ENCODE assay signal across 9 cellular contexts in the genomic region with DNA sequence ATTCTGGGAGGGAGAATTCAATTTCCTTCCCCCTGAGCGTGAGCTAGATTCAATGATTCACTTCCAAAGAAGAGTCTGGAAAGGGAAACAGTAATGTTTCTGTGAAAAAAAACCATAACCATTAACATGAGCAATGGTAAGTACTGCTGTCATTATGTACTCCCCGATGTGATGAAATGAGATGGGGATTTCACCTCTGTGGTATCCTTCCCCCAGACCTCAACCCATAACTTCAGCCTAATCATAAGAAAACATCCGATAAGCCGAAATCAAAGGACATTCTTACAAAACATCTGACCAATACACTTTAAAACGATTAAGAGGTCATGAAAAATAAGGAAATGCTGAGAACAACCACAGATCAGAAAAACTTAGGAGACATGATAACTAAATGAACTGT. TPM values are rescaled to one million over a fixed set of nuclear protein-coding genes. Genes with fewer than 3 reads are reported as not detected.
DNase-seq lines count a peak whose midpoint lies in the region; ATAC-seq, FAIRE-seq and TF ChIP-seq lines count a peak whose summit lies in the region.
"Had no signal": no experiment of that assay in that cellular context is flagged by ENCODE, and none has a peak within 500 bp of the region (broad histone marks: within the 10 kb centered on the region; RNA-seq: fewer than 3 reads in every experiment).

No MANE protein-coding gene starts in this region.

- H3K9ac ChIP-seq in GM23248: no peak overlapping the region
- H3K9ac ChIP-seq in mesenchymal stem cell (ENCODE audit: low read length): peak overlapping the region; percentile 63

- peaks cover 4% of the 10 kb centered on the region; the same call in 1 of the 2 replicates for H3K9me3 Mint-ChIP-seq in WTC11
- H3K9me3 Mint-ChIP-seq: stimulated activated memory B cell treated with anti-CD40 and anti-IgM and Interleukin-4, amounts not matched to agents 10 μg/mL and 1 μg/mL and 100 μg/mL, for 72 hours had no signal

- CTCF ChIA-PET in WTC11 (lab: Charles Lee): interaction anchor here (0.8 to 2.9 kb wide), 19 partner anchors 11 to 714 kb away, joined by 3 to 18 read pairs (median 4); no protein-coding TSS in a partner anchor

- H3K4me1 Mint-ChIP-seq in WTC11: peaks cover 28% of the 10 kb centered on the region

- H3K18ac ChIP-seq in mesenchymal stem cell (ENCODE audit: low read depth in 1 of 2, low read length in 2 of 2): no peak overlapping the region

- in situ Hi-C loops in GM23248 (cut with MboI): no loop called here

- no peak for TF ChIP-seq CTCF in WTC11 (IDR thresholded peaks at IDR 0.05)

- H2AFZ ChIP-seq in GM23248 (peak overlapping the region; percentile 74), mesenchymal stem cell (ENCODE audit: low read depth, low read length) (no peak overlapping the region)

- POLR2A ChIA-PET in WTC11 (lab: Charles Lee): interaction anchor here (0.5 kb wide), 1 partner anchor 12 kb away, joined by 5 read pairs; no protein-coding TSS in a partner anchor

- H3K36me3 Mint-ChIP-seq in WTC11: no peaks in the 10 kb centered on the region
- H3K36me3 Mint-ChIP-seq: stimulated activated memory B cell treated with anti-CD40 and anti-IgM and Interleukin-4, amounts not matched to agents 10 μg/mL and 1 μg/mL and 100 μg/mL, for 72 hours had no signal

- no peaks in the 10 kb centered on the region for H3K9me2 ChIP-seq in GM23248 (ENCODE audit: insufficient read depth)

- H3K27ac Mint-ChIP-seq in WTC11: peak overlapping the region; percentile 47; the same call in 1 of the 2 replicates
- H3K27ac Mint-ChIP-seq: stimulated activated memory B cell treated with anti-CD40 and anti-IgM and Interleukin-4, amounts not matched to agents 10 μg/mL and 1 μg/mL and 100 μg/mL, for 72 hours had no signal

- H3K27me3 Mint-ChIP-seq in WTC11 (ENCODE audit: low read depth): no peaks in the 10 kb centered on the region
- H3K27me3 Mint-ChIP-seq: stimulated activated memory B cell treated with anti-CD40 and anti-IgM and Interleukin-4, amounts not matched to agents 10 μg/mL and 1 μg/mL and 100 μg/mL, for 72 hours had no signal

- no peak overlapping the region for H2AK5ac ChIP-seq in mesenchymal stem cell (ENCODE audit: low read length, severe bottlenecking)

- H3K4me2 ChIP-seq in GM23248 (ENCODE audit: unreplicated experiment) (peak overlapping the region; percentile 41), mesenchymal stem cell (ENCODE audit: low read length, poor library complexity, severe bottlenecking) (no peak overlapping the region)

- H3K4ac ChIP-seq in mesenchymal stem cell (ENCODE audit: low read depth in 1 of 2, low read length in 2 of 2): no peak overlapping the region

- no peaks in the 10 kb centered on the region for H4K20me1 ChIP-seq in GM23248 (ENCODE audit: insufficient read depth)

- 83 to 86% methylated on average over 5 of the region's 5 CpGs for WGBS in GM23248 (ENCODE audit: low coverage in 1 of 2, low lambda C conversion rate in 2 of 2, missing lambda C conversion rate in 2 of 2), 2 experiments
- 98% methylated on average over 4 of the region's 5 CpGs for WGBS in mesenchymal stem cell

- peaks cover 22% of the 10 kb centered on the region for H3K79me1 ChIP-seq in mesenchymal stem cell (replicated peaks; ENCODE audit: low read length, poor library complexity, severe bottlenecking)

- no peak overlapping the region for H2BK15ac ChIP-seq in mesenchymal stem cell (ENCODE audit: low read depth, poor library complexity, severe bottlenecking)

- H3K27ac ChIP-seq in GM23248 (no peak overlapping the region), mesenchymal stem cell (ENCODE audit: low read length, poor library complexity, severe bottlenecking) (no peak overlapping the region)

- H3K9me3 ChIP-seq in GM23248 (ENCODE audit: low read depth) (no peaks in the 10 kb centered on the region), mesenchymal stem cell (ENCODE audit: control insufficient read depth, low read length) (no peaks in the 10 kb centered on the region)

- no peak overlapping the region for H2BK120ac ChIP-seq in mesenchymal stem cell (ENCODE audit: low read depth, low read length)

- no peak overlapping the region for H4K8ac ChIP-seq in mesenchymal stem cell (ENCODE audit: low read length)

- peaks cover 5% of the 10 kb centered on the region; the same call in 1 of the 2 replicates for H3F3A ChIP-seq in GM23248 (ENCODE audit: insufficient read depth)

- peak; percentile 56 for FAIRE-seq in GM18507 (lab: Jason Lieb, UNC)

- H3K14ac ChIP-seq in mesenchymal stem cell (ENCODE audit: low read length in 2 of 2): no peak overlapping the region

- no peaks in the 10 kb centered on the region for H3K4me1 ChIP-seq in GM23248 (ENCODE audit: insufficient read depth)
- H3K4me1 ChIP-seq in mesenchymal stem cell (ENCODE audit: control insufficient read depth, insufficient read depth, low read depth, low read length): peaks cover 3% of the 10 kb centered on the region

- no peak overlapping the region for H2BK12ac ChIP-seq in mesenchymal stem cell (ENCODE audit: low read length in 2 of 2)

- DNase-seq in GM18507 (ENCODE audit: extremely low spot score, insufficient read length, low read depth): no peak
- DNase-seq in GM23248: peak; percentile 13
- DNase-seq in WTC11 (ENCODE audit: low spot score): no peak
- peak; percentile 69 for DNase-seq in mesenchymal stem cell
- no peak for DNase-seq in GM03348 (ENCODE audit: low spot score)
- DNase-seq in activated CD4-positive, alpha-beta T cell treated with anti-CD3 and anti-CD28 coated beads, Interleukin-2, amount 50 U/mL, for 1 hour: no peak
- DNase-seq: aorta had no signal

- no peak overlapping the region for H3K4me3 Mint-ChIP-seq in WTC11

- no peak for ATAC-seq in WTC11
- ATAC-seq in GM21367 (IDR thresholded peaks at IDR 0.05; ENCODE audit: unreplicated experiment): no peak

- H4K91ac ChIP-seq in mesenchymal stem cell (ENCODE audit: low read length): no peak overlapping the region

- no peak overlapping the region for H3K23ac ChIP-seq in mesenchymal stem cell (ENCODE audit: low read length in 2 of 2)

- no peak overlapping the region for H2BK5ac ChIP-seq in mesenchymal stem cell (ENCODE audit: low read depth, low read length, poor library complexity, severe bottlenecking)

- peaks cover 99% of the 10 kb centered on the region for H3K79me2 ChIP-seq in GM23248 (ENCODE audit: insufficient read depth)

- H3K36me3 ChIP-seq in GM23248 (ENCODE audit: low read depth) (no peaks in the 10 kb centered on the region), mesenchymal stem cell (ENCODE audit: control insufficient read depth in 1 of 2, insufficient read depth in 2 of 2, low read depth in 1 of 2, low read length in 2 of 2) (no peaks in the 10 kb centered on the region)

- H3K27me3 ChIP-seq in GM23248 (replicated peaks; ENCODE audit: insufficient read depth): no peaks in the 10 kb centered on the region
- no peaks in the 10 kb centered on the region for H3K27me3 ChIP-seq in mesenchymal stem cell (ENCODE audit: control insufficient read depth in 1 of 2, insufficient read depth in 1 of 2, low read length in 2 of 2)

- H3K4me3 ChIP-seq in GM23248 (peak overlapping the region; percentile 71; the same call in 1 of the 2 replicates), mesenchymal stem cell (ENCODE audit: insufficient read depth in 1 of 2, low read depth in 1 of 2, low read length in 2 of 2) (peak overlapping the region in 1 of 2 experiments; percentile 75)

TF ChIP-seq in WTC11, 78 proteins besides CTCF, POLR2A, EP300 and RAD21:
- TF ChIP-seq, protein P1, sequence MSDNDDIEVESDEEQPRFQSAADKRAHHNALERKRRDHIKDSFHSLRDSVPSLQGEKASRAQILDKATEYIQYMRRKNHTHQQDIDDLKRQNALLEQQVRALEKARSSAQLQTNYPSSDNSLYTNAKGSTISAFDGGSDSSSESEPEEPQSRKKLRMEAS (CRISPR knock-in tag; IDR thresholded peaks at IDR 0.05): no peak
- TF ChIP-seq MXD4 (CRISPR knock-in tag; IDR thresholded peaks at IDR 0.05; ENCODE audit: borderline replicate concordance) (no peak), NFYB (CRISPR knock-in tag; conservative IDR thresholded peaks at IDR 0.05; ENCODE audit: low read depth) (no peak), TEAD4 (CRISPR knock-in tag; IDR thresholded peaks at IDR 0.05) (no peak), EMX1 (CRISPR knock-in tag; IDR thresholded peaks at IDR 0.05) (no peak)

RNA-seq across cellular contexts. Expression of gene EZH2, which starts 27.2 kb away (rescaled TPM):
- 6.1 and 7.6 TPM in 2 replicates for total RNA-seq in GM23248 (2014; rRNA removed; shearing (Covaris generic))
- polyA plus RNA-seq in GM23248 (2016; fragmentation: Nextera tagmentation; extraction: Ambion mirVana): 8.6 and 9.6 TPM in 2 replicates
- total RNA-seq in WTC11 (2021): 28.5 to 35.4 TPM (median 28.6 TPM) in 3 replicates
- polyA plus RNA-seq in mesenchymal stem cell (2013, experiment 1 of 2): 5.9 TPM
- polyA plus RNA-seq in mesenchymal stem cell (2013, experiment 2 of 2): 5.6 TPM

Comparison
In these comparisons a context has a peak if more than half of its experiments do, and no peak if none do; other contexts are left out.
1. DNase-seq: peak in GM23248 (single experiment) and mesenchymal stem cell (single experiment); none in GM18507 (single experiment), WTC11 (single experiment), GM03348 (single experiment) and activated CD4-positive, alpha-beta T cell treated with anti-CD3 and anti-CD28 coated beads, Interleukin-2, amount 50 U/mL, for 1 hour (single experiment).